In genomic region chr9:108750656-108751175, GRCh38 we compare ENCODE assay signal across 27 cellular contexts.
"Had no signal": no experiment of that assay in that cellular context is flagged by ENCODE, and none has a peak within 500 bp of the region (broad histone marks: within the 10 kb centered on the region; RNA-seq: fewer than 3 reads in every experiment).

No MANE protein-coding gene starts in this region.

- H3K79me2 ChIP-seq: hepatocyte had no signal

- H3K27ac ChIP-seq: ascending aorta, breast epithelium, coronary artery, dorsolateral prefrontal cortex, gastroesophageal sphincter, heart right ventricle, hepatocyte had no signal

- H2AFZ ChIP-seq: hepatocyte had no signal

- H3K36me3 ChIP-seq: ascending aorta, breast epithelium, gastroesophageal sphincter, heart right ventricle had no signal

- H3K4me1 ChIP-seq: breast epithelium, gastroesophageal sphincter, heart right ventricle had no signal

- H3K4me3 ChIP-seq: ascending aorta, breast epithelium, coronary artery, dorsolateral prefrontal cortex, gastroesophageal sphincter, heart right ventricle, hepatocyte had no signal

- ATAC-seq: activated CD4-positive, alpha-beta T cell treated with anti-CD3 and anti-CD28 coated beads for 36 hours; activated naive CD4-positive, alpha-beta T cell treated with anti-CD3 and anti-CD28 coated beads, Interleukin-2, amount 50 U/mL, for 72 hours; activated T-cell treated with anti-CD3 and anti-CD28 coated beads, Interleukin-2, amount 50 U/mL, for 72 hours; esophagus mucosa; gastroesophageal sphincter; heart right ventricle had no signal

- H3K4me2 ChIP-seq: hepatocyte had no signal

- H3K27me3 ChIP-seq: ascending aorta, breast epithelium, dorsolateral prefrontal cortex, gastroesophageal sphincter, hepatocyte had no signal

- H3K9me3 ChIP-seq: ascending aorta, gastroesophageal sphincter had no signal

- DNase-seq: activated CD4-positive, alpha-beta memory T cell treated with anti-CD3 and anti-CD28 coated beads, Interleukin-2, amount 10 ng/mL, durations not matched to agents 7 days and 5 days; activated CD4-positive, alpha-beta T cell treated with anti-CD3 and anti-CD28 coated beads for 36 hours; activated CD4-positive, alpha-beta T cell treated with anti-CD3 and anti-CD28 coated beads, Interleukin-2, amount 10 ng/mL, durations not matched to agents 7 days and 5 days; activated CD4-positive, alpha-beta T cell treated with anti-CD3 and anti-CD28 coated beads, Interleukin-2, amount 50 U/mL, for 4 hours; activated CD4-positive, CD25-positive, alpha-beta regulatory T cell; activated CD4-positive, CD25-positive, alpha-beta regulatory T cell treated with anti-CD3 and anti-CD28 coated beads, Interleukin-2, amount 50 U/mL, for 72 hours; activated CD8-positive, alpha-beta memory T cell treated with anti-CD3 and anti-CD28 coated beads, Interleukin-2, amount 50 U/mL, for 48 hours; activated gamma-delta T cell; activated naive CD4-positive, alpha-beta T cell; activated naive CD4-positive, alpha-beta T cell treated with anti-CD3 and anti-CD28 coated beads, Interleukin-2, amount 10 ng/mL, durations not matched to agents 7 days and 5 days; activated naive CD8-positive, alpha-beta T cell treated with anti-CD3 and anti-CD28 coated beads, Interleukin-2, amount 10 ng/mL, durations not matched to agents 7 days and 5 days; activated T-cell treated with anti-CD3 and anti-CD28 coated beads for 4 hours; activated T-cell treated with anti-CD3 and anti-CD28 coated beads, Interleukin-2, amount 50 U/mL, for 24 hours; activated T-cell treated with anti-CD3 and anti-CD28 coated beads, Interleukin-2, amount 50 U/mL, for 72 hours; dorsolateral prefrontal cortex; effector memory CD4-positive, alpha-beta T cell; endodermal cell; foreskin melanocyte; heart right ventricle; T-helper 2 cell had no signal
